8 cellular contexts compared by ENCODE assay signal in the genomic region with DNA sequence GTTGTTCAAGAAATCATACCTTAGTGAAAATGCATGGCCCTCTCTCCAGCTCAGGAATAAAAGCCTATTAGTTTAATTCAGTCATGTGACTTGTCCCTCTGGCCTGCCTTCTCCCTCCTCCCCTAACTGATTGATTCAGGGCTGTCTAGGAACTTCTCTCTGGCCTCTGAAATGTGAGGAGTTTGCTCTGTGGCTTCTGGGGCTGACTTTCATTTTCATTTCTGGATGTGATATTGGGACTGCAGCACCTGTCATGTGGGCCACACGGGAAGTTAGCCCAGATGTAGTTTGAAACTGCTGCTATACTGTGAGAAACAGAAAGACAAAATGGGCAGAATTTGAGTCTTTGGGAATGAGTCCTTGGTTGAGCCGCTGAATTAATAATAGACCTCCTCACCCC. TPM values are rescaled to one million over a fixed set of nuclear protein-coding genes. Genes with fewer than 3 reads are reported as not detected.
A peak's percentile ranks its signal among the peaks of the same experiment; 100 is the strongest.
DNase-seq lines count a peak whose midpoint lies in the region; ATAC-seq and TF ChIP-seq lines count a peak whose summit lies in the region.

No MANE protein-coding gene starts in this region.

- H3K4me3 ChIP-seq in GM12864 (ENCODE audit: low read depth, low read length) (peak overlapping the region; percentile 31), esophagus muscularis mucosa (peak overlapping the region in 3 of 4 donors; percentile 0 to 10 (median 1))

- intact Hi-C loops in esophagus muscularis mucosa (cut with DNase I) = no loop called here

- H3K27ac ChIP-seq in esophagus muscularis mucosa (replicated peaks in 1 of 4) = no peak overlapping the region

- no peak for TF ChIP-seq EP300 in esophagus muscularis mucosa (IDR thresholded peaks at IDR 0.05)

- H3K27me3 ChIP-seq in esophagus muscularis mucosa = no peaks in the 10 kb centered on the region

- DNase-seq in GM12864 (ENCODE audit: low read depth) (peak; percentile 80), KBM-7 (peak; percentile 86), esophagus muscularis mucosa (ENCODE audit: extremely low spot score) (no peak), DMS114 treated with DMSO at 0.1 percent for 48 hours (lab: John Stamatoyannopoulos, UW; ENCODE audit: unreplicated experiment) (no peak), KG1 (lab: John Stamatoyannopoulos, UW) (no peak)
- DNase-seq in activated CD4-positive, alpha-beta T cell treated with anti-CD3 and anti-CD28 coated beads for 1 hour = peak; percentile 29
- DNase-seq in stimulated activated CD4-positive, alpha-beta T cell treated with anti-CD3 and anti-CD28 coated beads, Interleukin-15, amount 100 ng/mL, for 48 hours (ENCODE audit: low read depth in 2 of 2) = peak; percentile 28 to 38

- H3K4me1 ChIP-seq in esophagus muscularis mucosa = peaks cover 0 to 18% (median 7%) of the 10 kb centered on the region in 4 donors

- TF ChIP-seq CTCF in GM12864 (IDR thresholded peaks at IDR 0.05; ENCODE audit: low read depth, low read length, missing control alignments) (no peak), esophagus muscularis mucosa (IDR thresholded peaks at IDR 0.05) (no peak)

- WGBS in esophagus muscularis mucosa = 52% methylated on average over 2 of the region's 2 CpGs

- no peaks in the 10 kb centered on the region for H3K36me3 ChIP-seq in esophagus muscularis mucosa

- H3K9me3 ChIP-seq in esophagus muscularis mucosa = no peaks in the 10 kb centered on the region

- no peak for TF ChIP-seq POLR2A in esophagus muscularis mucosa (IDR thresholded peaks at IDR 0.05; ENCODE audit: low read depth)

- in situ Hi-C loops in KBM-7 (cut with MboI; ENCODE audit: low pct_unique_long_range_greater_than_20kb, low sequenced_read_pairs) = no loop called here

- ATAC-seq in GM21619 (IDR thresholded peaks at IDR 0.05; ENCODE audit: unreplicated experiment) = peak; percentile 95

RNA-seq across cellular contexts. Expression of gene PARP8, which starts 44.8 kb away (rescaled TPM):
- total RNA-seq in esophagus muscularis mucosa = 10 to 100 TPM in 2 of 4 donors, 1 to 10 TPM in 2; 5.4 to 17.1 (median 9.7) TPM

Comparison
In these comparisons a context has a peak if more than half of its experiments do, and no peak if none do; other contexts are left out.
1. DNase-seq: peak in GM12864 (single experiment), KBM-7 (single experiment), activated CD4-positive, alpha-beta T cell treated with anti-CD3 and anti-CD28 coated beads for 1 hour (single experiment) and stimulated activated CD4-positive, alpha-beta T cell treated with anti-CD3 and anti-CD28 coated beads, Interleukin-15, amount 100 ng/mL, for 48 hours (2 of 2); none in esophagus muscularis mucosa (single experiment), DMS114 treated with DMSO at 0.1 percent for 48 hours (single experiment) and KG1 (single experiment).